Comparison of ENCODE assay signal across 7 cellular contexts in the genomic region with DNA sequence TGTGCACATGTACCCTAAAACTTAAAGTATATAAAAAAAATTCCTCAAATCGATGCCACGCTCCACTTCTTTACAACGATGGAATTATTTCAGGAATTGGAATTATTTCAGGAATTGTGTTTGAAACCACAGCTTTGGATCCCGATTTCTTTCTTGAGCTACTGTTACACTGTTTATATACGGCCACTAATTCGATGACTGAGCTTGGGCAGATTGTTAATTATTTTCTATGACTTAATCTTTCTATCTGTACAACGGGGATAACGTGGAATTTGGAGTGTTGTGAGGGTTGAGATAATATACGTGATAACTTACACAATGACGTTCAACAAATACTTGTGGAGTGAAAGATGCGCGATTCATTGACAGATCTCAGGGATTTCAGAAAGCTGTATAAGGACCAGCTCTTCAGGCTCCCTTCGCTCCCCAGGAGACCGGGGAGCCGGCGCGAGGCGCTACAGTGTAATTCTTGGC.
DNase-seq lines count a peak whose midpoint lies in the region; ATAC-seq and TF ChIP-seq lines count a peak whose summit lies in the region.

No MANE protein-coding gene starts in this region.

- DNase-seq in HCT116 (ENCODE audit: low read depth, low spot score) (no peak), G401 (ENCODE audit: low spot score) (no peak), DMS153 (lab: John Stamatoyannopoulos, UW) (no peak)
- DNase-seq in stimulated activated naive B cell treated with anti-CD40 and anti-IgM and Interleukin-4, amounts not matched to agents 10 μg/mL and 1 μg/mL and 100 μg/mL, for 72 hours: no peak
- no peak for DNase-seq in activated CD8-positive, alpha-beta memory T cell treated with anti-CD3 and anti-CD28 coated beads, Interleukin-2, amount 50 U/mL, for 48 hours

- H3K79me2 ChIP-seq in HCT116 (ENCODE audit: insufficient read depth, low read length) (peaks cover 28% of the 10 kb centered on the region), SU-DHL-6 (ENCODE audit: insufficient read depth, low read length) (peaks cover 33% of the 10 kb centered on the region)

- in situ Hi-C loops in G401 (cut with HindIII; ENCODE audit: low sequenced_read_pairs): no loop called here

- TF ChIP-seq RAD21 in HCT116 (IDR thresholded peaks at IDR 0.05; ENCODE audit: low read depth): no peak

- H3K9me3 ChIP-seq in HCT116 (ENCODE audit: control insufficient read depth in 1 of 2, insufficient read depth in 1 of 2, low read depth in 1 of 2, low read length in 2 of 2): no peaks in the 10 kb centered on the region
- H3K9me3 ChIP-seq in SU-DHL-6 (ENCODE audit: insufficient read depth, low read length): no peaks in the 10 kb centered on the region
- no peaks in the 10 kb centered on the region for H3K9me3 ChIP-seq in gastroesophageal sphincter

- H3K4me3 Mint-ChIP-seq in stimulated activated naive B cell treated with anti-CD40 and anti-IgM and Interleukin-4, amounts not matched to agents 10 μg/mL and 1 μg/mL and 100 μg/mL, for 72 hours: peak overlapping the region; percentile 80 to 83

- H3K27me3 ChIP-seq in HCT116 (ENCODE audit: insufficient read depth, low read length): no peaks in the 10 kb centered on the region
- no peaks in the 10 kb centered on the region for H3K27me3 ChIP-seq in SU-DHL-6 (ENCODE audit: low read length)
- peaks cover 14% of the 10 kb centered on the region for H3K27me3 ChIP-seq in gastroesophageal sphincter

- RAD21 ChIA-PET in HCT116 (lab: Charles Lee; ENCODE audit: low non-redundant PET in 1 of 2, low total read pairs in 2 of 2, uncharacterized antibody in 2 of 2, unreplicated experiment in 2 of 2): interaction anchor here (0.8 to 1.0 kb wide), 2 partner anchors 220 to 384 kb away, joined by 3 to 8 read pairs; no protein-coding TSS in a partner anchor

- peak overlapping the region; percentile 93 for H3K27ac Mint-ChIP-seq in stimulated activated naive B cell treated with anti-CD40 and anti-IgM and Interleukin-4, amounts not matched to agents 10 μg/mL and 1 μg/mL and 100 μg/mL, for 72 hours

- 0 out of 2 replicates have a peak, but pooled peaks cover 8% of the 10 kb centered on the region for H3F3A ChIP-seq in SU-DHL-6 (ENCODE audit: insufficient read depth)

- no peak for TF ChIP-seq EP300 in gastroesophageal sphincter (IDR thresholded peaks at IDR 0.05)

- H4K20me1 ChIP-seq in HCT116 (ENCODE audit: insufficient read depth) (no peaks in the 10 kb centered on the region), SU-DHL-6 (ENCODE audit: low read depth, low read length) (no peaks in the 10 kb centered on the region)

- H3K36me3 Mint-ChIP-seq in stimulated activated naive B cell treated with anti-CD40 and anti-IgM and Interleukin-4, amounts not matched to agents 10 μg/mL and 1 μg/mL and 100 μg/mL, for 72 hours: peaks cover 1% of the 10 kb centered on the region in 2 donors

- TF ChIP-seq POLR2A in HCT116 (IDR thresholded peaks at IDR 0.05; ENCODE audit: borderline replicate concordance, extremely low read depth, insufficient read depth, insufficient read length) (no peak), gastroesophageal sphincter (IDR thresholded peaks at IDR 0.05) (no peak)

- H3K36me3 ChIP-seq in HCT116 (ENCODE audit: control insufficient read depth in 1 of 2, insufficient read depth in 2 of 2, low read length in 2 of 2): no peaks in the 10 kb centered on the region
- H3K36me3 ChIP-seq in SU-DHL-6 (ENCODE audit: low read length): no peaks in the 10 kb centered on the region
- H3K36me3 ChIP-seq in gastroesophageal sphincter: no peaks in the 10 kb centered on the region

- peaks cover 5 to 20% of the 10 kb centered on the region in 2 donors for H3K4me1 Mint-ChIP-seq in stimulated activated naive B cell treated with anti-CD40 and anti-IgM and Interleukin-4, amounts not matched to agents 10 μg/mL and 1 μg/mL and 100 μg/mL, for 72 hours

- CTCF ChIA-PET in HCT116 (lab: Charles Lee): interaction anchor here (0.9 to 2.3 kb wide), 14 partner anchors 48 to 904 kb away, joined by 3 to 25 read pairs (median 4); partner anchors contain the start of gene TRAF3IP2

- no peaks in the 10 kb centered on the region for H3K27me3 Mint-ChIP-seq in stimulated activated naive B cell treated with anti-CD40 and anti-IgM and Interleukin-4, amounts not matched to agents 10 μg/mL and 1 μg/mL and 100 μg/mL, for 72 hours

- H2AFZ ChIP-seq in HCT116 (ENCODE audit: low read depth, low read length, poor library complexity, severe bottlenecking) (peak overlapping the region; percentile 75), SU-DHL-6 (ENCODE audit: low read depth, low read length, severe bottlenecking) (peak overlapping the region; percentile 95)

- intact Hi-C loops in HCT116 (cut with micrococcal nuclease): loop anchor here (1.0 to 5.0 kb wide), 5 partner anchors 220 to 785 kb away; no protein-coding TSS in a partner anchor

- BruUV-seq in HCT116 (replicated peaks; lab: Mats Ljungman, UMichigan): no TSS peak

- peak overlapping the region; percentile 20 to 82; a peak in 3 of 4 replicates for H3K4me3 ChIP-seq in HCT116 (replicated peaks in 1 of 2; ENCODE audit: low read depth in 1 of 2, low read length in 2 of 2)
- peak overlapping the region; percentile 54 for H3K4me3 ChIP-seq in SU-DHL-6 (ENCODE audit: insufficient read depth, low read length, poor library complexity, severe bottlenecking)
- H3K4me3 ChIP-seq in gastroesophageal sphincter: peak overlapping the region; percentile 11 to 87

- H3K4me1 ChIP-seq in HCT116 (ENCODE audit: control insufficient read depth in 1 of 2, insufficient read depth in 2 of 2, low read length in 2 of 2) (peaks cover 11 to 37% of the 10 kb centered on the region in 2 experiments), gastroesophageal sphincter (peaks cover 0 to 32% (median 8%) of the 10 kb centered on the region in 3 donors)

- no peaks in the 10 kb centered on the region for H3K9me3 Mint-ChIP-seq in stimulated activated naive B cell treated with anti-CD40 and anti-IgM and Interleukin-4, amounts not matched to agents 10 μg/mL and 1 μg/mL and 100 μg/mL, for 72 hours

- H3K9ac ChIP-seq in HCT116 (ENCODE audit: low read length): no peak overlapping the region
- H3K9ac ChIP-seq in SU-DHL-6 (ENCODE audit: low read length): peak overlapping the region; percentile 91

- TF ChIP-seq CTCF in HCT116 (IDR thresholded peaks at IDR 0.05 in 2 of 3, conservative IDR thresholded peaks at IDR 0.05 in 1 of 3; ENCODE audit: borderline replicate concordance in 1 of 3, insufficient read depth in 1 of 3, low read depth in 2 of 3, low read length in 2 of 3) (no peak), SU-DHL-6 (IDR thresholded peaks at IDR 0.05; ENCODE audit: insufficient read depth, low read length, poor library complexity, severe bottlenecking) (no peak), gastroesophageal sphincter (IDR thresholded peaks at IDR 0.05) (no peak)

- no peak for ATAC-seq in HCT116
- ATAC-seq in gastroesophageal sphincter: no peak
- peak; percentile 24 to 25 for ATAC-seq in stimulated activated naive B cell treated with anti-CD40 and anti-IgM and Interleukin-4, amounts not matched to agents 10 μg/mL and 1 μg/mL and 100 μg/mL, for 72 hours (replicated peaks)

- H3K4me2 ChIP-seq in HCT116 (ENCODE audit: low read length): peak overlapping the region; percentile 94
- peak overlapping the region; percentile 66 for H3K4me2 ChIP-seq in SU-DHL-6 (ENCODE audit: low read depth, low read length, poor library complexity, severe bottlenecking)

- WGBS in gastroesophageal sphincter (ENCODE audit: low coverage in 1 of 2), 2 donors: 10 to 18% methylated on average over 18 of the region's 18 CpGs

- POLR2A ChIA-PET in HCT116 (lab: Charles Lee): interaction anchor here (0.6 to 0.8 kb wide), 4 partner anchors 225 to 930 kb away, joined by 3 to 4 read pairs (median 4); partner anchors contain the start of genes AMD1 and REV3L

- H3K9me2 ChIP-seq in HCT116 (ENCODE audit: insufficient read depth) (no peaks in the 10 kb centered on the region), SU-DHL-6 (replicated peaks; ENCODE audit: insufficient read depth, low read length) (no peaks in the 10 kb centered on the region)

- H3K27ac ChIP-seq in HCT116 (ENCODE audit: low read depth, low read length) (no peak overlapping the region), SU-DHL-6 (ENCODE audit: low read depth, low read length) (no peak overlapping the region), gastroesophageal sphincter (peak overlapping the region in 3 of 4 donors; percentile 90 to 93 (median 90))

TF ChIP-seq in HCT116, 20 proteins besides CTCF, POLR2A, EP300 and RAD21:
- TF ChIP-seq SIN3A (IDR thresholded peaks at IDR 0.05; ENCODE audit: low read depth): peak; percentile 27; the same call in 1 of the 2 replicates
- TF ChIP-seq FOSL1 (IDR thresholded peaks at IDR 0.05; ENCODE audit: low read depth): no peak

Comparison
In these comparisons a context has a peak if more than half of its experiments do, and no peak if none do; other contexts are left out.
1. ATAC-seq: peak in stimulated activated naive B cell treated with anti-CD40 and anti-IgM and Interleukin-4, amounts not matched to agents 10 μg/mL and 1 μg/mL and 100 μg/mL, for 72 hours (2 of 2); none in HCT116 (single experiment) and gastroesophageal sphincter (single experiment).
2. H3K27ac ChIP-seq: peak in gastroesophageal sphincter (3 of 4); none in HCT116 (single experiment) and SU-DHL-6 (single experiment).
3. Peak in every context shown above with its lines, with median percentiles within 50 percentile points of each other: H3K4me3 ChIP-seq.